ENCODE assay signal across 9 cellular contexts in genomic region chr15:38130200-38130567, GRCh38.
DNase-seq lines count a peak whose midpoint lies in the region; ATAC-seq and TF ChIP-seq lines count a peak whose summit lies in the region.
"Had no signal": no experiment of that assay in that cellular context is flagged by ENCODE, and none has a peak within 500 bp of the region (broad histone marks: within the 10 kb centered on the region; RNA-seq: fewer than 3 reads in every experiment).

No MANE protein-coding gene starts in this region.

- TF ChIP-seq EP300 in tibial nerve (IDR thresholded peaks at IDR 0.05), result no peak

- intact Hi-C loops in heart right ventricle (cut with DNase I), result loop anchor here in 3 of 10 donors (1.0 to 10.0 kb wide), 4 partner anchors 58 to 281 kb away; partner anchors contain the start of gene SPRED1 (in 2 of the 3)
- intact Hi-C loops in Right ventricle myocardium inferior (cut with DNase I), result loop anchor here (5.0 kb wide), 2 partner anchors 122 to 123 kb away; partner anchors contain the start of gene SPRED1

- 38 to 44% methylated on average over 8 of the region's 8 CpGs for WGBS in heart right ventricle, 2 donors
- 18 to 31% methylated on average over 8 of the region's 8 CpGs for WGBS in tibial nerve, 2 donors

- peak overlapping the region; percentile 54; the same call in 1 of the 2 replicates for H3K9ac ChIP-seq in KMS-11

- H3K9me3 ChIP-seq in heart right ventricle (no peaks in the 10 kb centered on the region), tibial nerve (no peaks in the 10 kb centered on the region)

- TF ChIP-seq POLR2A in tibial nerve (IDR thresholded peaks at IDR 0.05), result no peak

- H3K79me2 ChIP-seq in KMS-11 (ENCODE audit: insufficient read depth, low read depth), result no peaks in the 10 kb centered on the region

- no peaks in the 10 kb centered on the region for H3K27me3 ChIP-seq in heart right ventricle
- no peaks in the 10 kb centered on the region for H3K27me3 ChIP-seq in KMS-11 (ENCODE audit: insufficient read depth, low read depth)
- no peaks in the 10 kb centered on the region for H3K27me3 ChIP-seq in tibial nerve

- H4K20me1 ChIP-seq in KMS-11 (ENCODE audit: insufficient read depth), result no peaks in the 10 kb centered on the region

- DNase-seq in heart right ventricle (no peak), Right ventricle myocardium inferior (ENCODE audit: missing footprints) (no peak), globus pallidus (ENCODE audit: low spot score) (peak; percentile 54), tibial nerve (ENCODE audit: low spot score in 2 of 2) (peak in 1 of 2 donors; percentile 14), NCI-H446 (lab: John Stamatoyannopoulos, UW) (no peak), NCI-H128 (lab: John Stamatoyannopoulos, UW; ENCODE audit: unreplicated experiment) (no peak), NCI-H1694 (lab: John Stamatoyannopoulos, UW) (no peak)

- peak overlapping the region in 9 of 10 donors; percentile 54 to 90 (median 81) for H3K27ac ChIP-seq in heart right ventricle
- peak overlapping the region; percentile 75 for H3K27ac ChIP-seq in KMS-11
- peak overlapping the region in 3 of 4 donors; percentile 58 to 81 (median 81) for H3K27ac ChIP-seq in tibial nerve
- H3K27ac ChIP-seq: C4-2B had no signal

- ATAC-seq in heart right ventricle, result peak in 5 of 8 donors; percentile 7 to 40 (median 22)
- ATAC-seq in Right ventricle myocardium inferior, result no peak

- H3K4me1 ChIP-seq in heart right ventricle, result peaks cover 0 to 59% (median 30%) of the 10 kb centered on the region in 9 donors
- peaks cover 53% of the 10 kb centered on the region for H3K4me1 ChIP-seq in KMS-11 (ENCODE audit: low read depth, poor library complexity, severe bottlenecking)
- H3K4me1 ChIP-seq in tibial nerve, result peaks cover 0 to 45% (median 8%) of the 10 kb centered on the region in 4 donors

- peak overlapping the region; percentile 70 for H3K4me2 ChIP-seq in KMS-11

- H2AFZ ChIP-seq in KMS-11 (ENCODE audit: low read depth), result peak overlapping the region; percentile 38

- H3K36me3 ChIP-seq in heart right ventricle, result no peaks in the 10 kb centered on the region
- no peaks in the 10 kb centered on the region for H3K36me3 ChIP-seq in KMS-11 (ENCODE audit: insufficient read depth)
- no peaks in the 10 kb centered on the region for H3K36me3 ChIP-seq in tibial nerve

- no peak for TF ChIP-seq CTCF in heart right ventricle (IDR thresholded peaks at IDR 0.05)
- TF ChIP-seq CTCF in KMS-11 (conservative IDR thresholded peaks at IDR 0.05; ENCODE audit: low read depth, low read length), result no peak
- TF ChIP-seq CTCF in tibial nerve (IDR thresholded peaks at IDR 0.05), result no peak

- peak overlapping the region in 6 of 10 donors; percentile 25 to 38 (median 31) for H3K4me3 ChIP-seq in heart right ventricle
- H3K4me3 ChIP-seq in KMS-11 (IDR thresholded peaks at IDR 0.05; ENCODE audit: insufficient read depth, low read depth, low read length), result no peak overlapping the region
- H3K4me3 ChIP-seq in tibial nerve, result peak overlapping the region; percentile 8 to 41 (median 14)
